8 cellular contexts compared by ENCODE assay signal in genomic region chr2:136238552-136239346, GRCh38.
DNase-seq lines count a peak whose midpoint lies in the region; ATAC-seq and TF ChIP-seq lines count a peak whose summit lies in the region.

No MANE protein-coding gene starts in this region.

- no peaks in the 10 kb centered on the region for H3K36me3 ChIP-seq in IMR-90 (ENCODE audit: control insufficient read depth, insufficient read depth, low read length)

- H3K27me3 ChIP-seq in IMR-90 (ENCODE audit: control insufficient read depth, insufficient read depth, low read length), result no peaks in the 10 kb centered on the region

- ATAC-seq in GM21529 (IDR thresholded peaks at IDR 0.05; ENCODE audit: unreplicated experiment) (peak; percentile 89), IMR-90 (ENCODE audit: low read depth) (no peak), sciatic nerve (peak; percentile 88)

- no peaks in the 10 kb centered on the region for H3K9me3 ChIP-seq in IMR-90 (ENCODE audit: control insufficient read depth, insufficient read depth, low read length)

- WGBS in IMR-90 (ENCODE audit: extremely low coverage in 2 of 2, insufficient read length in 1 of 2), 2 experiments, result 40% methylated on average over 1 of the region's 9 CpGs; no CpG with 5 or more reads in 1 of the 2 experiments

- in situ Hi-C loops in IMR-90 (cut with MboI; ENCODE audit: low sequenced_read_pairs), result no loop called here

- no peaks in the 10 kb centered on the region for H4K20me1 ChIP-seq in IMR-90 (ENCODE audit: insufficient read depth, low read length)

- POLR2A ChIA-PET in IMR-90 (lab: Charles Lee; ENCODE audit: unreplicated experiment), result no interaction called here

- TF ChIP-seq CTCF in IMR-90 (conservative IDR thresholded peaks at IDR 0.05; ENCODE audit: low read depth, low read length) (no peak), epithelial cell of proximal tubule (conservative IDR thresholded peaks at IDR 0.05; ENCODE audit: low read depth, low read length) (no peak)

- no peak for TF ChIP-seq POLR2A in IMR-90 (IDR thresholded peaks at IDR 0.05; ENCODE audit: low read depth, low read length)

- H3K14ac ChIP-seq in IMR-90 (replicated peaks; ENCODE audit: low read depth, low read length), result no peak overlapping the region

- CTCF ChIA-PET in IMR-90 (lab: Yijun Ruan, JAX), result interaction anchor here (0.6 kb wide), 1 partner anchor 14 kb away, joined by 6 read pairs; no protein-coding TSS in a partner anchor

- no peak overlapping the region for H3K9ac ChIP-seq in IMR-90 (ENCODE audit: low read depth, low read length)

- no peak overlapping the region for H2BK120ac ChIP-seq in IMR-90 (ENCODE audit: low read depth, low read length)

- no peak overlapping the region for H4K8ac ChIP-seq in IMR-90 (ENCODE audit: low read depth in 2 of 2, low read length in 2 of 2)

- H2AFZ ChIP-seq in IMR-90 (replicated peaks; ENCODE audit: low read length, poor library complexity), result no peak overlapping the region

- no peak overlapping the region for H2AK5ac ChIP-seq in IMR-90 (ENCODE audit: low read depth, low read length)

- no peak overlapping the region for H3K4me2 ChIP-seq in IMR-90 (ENCODE audit: low read depth, low read length)

- H3K4me3 ChIP-seq in IMR-90 (ENCODE audit: insufficient read depth, low read depth, low read length) (no peak overlapping the region), epithelial cell of proximal tubule (ENCODE audit: low read depth, low read length) (no peak overlapping the region)

- DNase-seq in EL (peak; percentile 49), IMR-90 (peak; percentile 4), epithelial cell of proximal tubule (ENCODE audit: low read depth) (peak; percentile 85), sciatic nerve (ENCODE audit: low spot score) (no peak), NCI-H510A treated with DMSO at 0.1 percent for 48 hours (lab: John Stamatoyannopoulos, UW) (no peak), HPDE6-E6E7 (ENCODE audit: extremely low spot score) (no peak)
- DNase-seq in activated CD4-positive, alpha-beta T cell treated with anti-CD3 and anti-CD28 coated beads for 48 hours, result peak; percentile 34

- H2AK9ac ChIP-seq in IMR-90 (replicated peaks; ENCODE audit: low read depth, low read length, poor library complexity), result no peak overlapping the region

- no peak overlapping the region for H3K18ac ChIP-seq in IMR-90 (ENCODE audit: low read depth, low read length)

- no peak overlapping the region for H4K5ac ChIP-seq in IMR-90 (ENCODE audit: low read depth, low read length)

- intact Hi-C loops in IMR-90 (cut with micrococcal nuclease), result no loop called here
- intact Hi-C loops in sciatic nerve (cut with DNase I), result no loop called here

- H2BK15ac ChIP-seq in IMR-90 (ENCODE audit: low read depth, low read length), result no peak overlapping the region

- H2BK20ac ChIP-seq in IMR-90 (ENCODE audit: low read depth, low read length), result no peak overlapping the region

- H3K27ac ChIP-seq in IMR-90 (ENCODE audit: insufficient read depth, low read length), result no peak overlapping the region

- no peaks in the 10 kb centered on the region for H3K9me1 ChIP-seq in IMR-90 (ENCODE audit: insufficient read depth, low read length)

- no peaks in the 10 kb centered on the region for H3K79me1 ChIP-seq in IMR-90 (ENCODE audit: low read depth in 1 of 2, low read length in 2 of 2)

- H3K4ac ChIP-seq in IMR-90 (ENCODE audit: low read depth, low read length), result no peak overlapping the region

- H2BK5ac ChIP-seq in IMR-90 (ENCODE audit: low read depth, low read length, poor library complexity, severe bottlenecking), result no peak overlapping the region

- H3K56ac ChIP-seq in IMR-90 (ENCODE audit: extremely low read depth, insufficient read depth, low read length), result no peak overlapping the region

- dilution Hi-C loops in IMR-90 (cut with HindIII; ENCODE audit: low sequenced_read_pairs, unreplicated experiment), result no loop called here

- BruUV-seq in IMR-90 (replicated peaks; lab: Mats Ljungman, UMichigan), result no TSS peak

- no peak overlapping the region for H3K23ac ChIP-seq in IMR-90 (ENCODE audit: low read depth, low read length)

- no peak overlapping the region for H4K91ac ChIP-seq in IMR-90 (ENCODE audit: insufficient read depth, low read depth, low read length)

- no peak for TF ChIP-seq RAD21 in IMR-90 (IDR thresholded peaks at IDR 0.05; ENCODE audit: low read length)

- H3K4me1 ChIP-seq in IMR-90 (ENCODE audit: control insufficient read depth, insufficient read depth, low read length), result no peaks in the 10 kb centered on the region

TF ChIP-seq in IMR-90, 13 proteins besides CTCF, POLR2A, EP300 and RAD21:
- no peak for TF ChIP-seq SMC3 (IDR thresholded peaks at IDR 0.05; ENCODE audit: low read depth, low read length)
- TF ChIP-seq MXI1 (IDR thresholded peaks at IDR 0.05; ENCODE audit: borderline replicate concordance, low read depth, low read length), result no peak
- no peak for TF ChIP-seq RCOR1 (IDR thresholded peaks at IDR 0.05; ENCODE audit: insufficient replicate concordance, low read length)
- no peak for TF ChIP-seq RFX5 (IDR thresholded peaks at IDR 0.05; ENCODE audit: low read depth, low read length)
- TF ChIP-seq FOS (IDR thresholded peaks at IDR 0.05; ENCODE audit: low read depth, low read length), result no peak
- TF ChIP-seq CHD1 (IDR thresholded peaks at IDR 0.05; ENCODE audit: low read depth, low read length), result no peak
- TF ChIP-seq CEBPB (IDR thresholded peaks at IDR 0.05; ENCODE audit: low read depth, low read length), result no peak
- TF ChIP-seq MAZ (IDR thresholded peaks at IDR 0.05; ENCODE audit: borderline replicate concordance, low read depth, low read length), result no peak
- TF ChIP-seq ELK1 (IDR thresholded peaks at IDR 0.05; ENCODE audit: borderline replicate concordance, low read depth, low read length), result no peak
- no peak for TF ChIP-seq USF2 (IDR thresholded peaks at IDR 0.05; ENCODE audit: low read depth, low read length)
- TF ChIP-seq NFE2L2 (IDR thresholded peaks at IDR 0.05; ENCODE audit: low read depth, low read length), result no peak
- TF ChIP-seq BHLHE40 (IDR thresholded peaks at IDR 0.05; ENCODE audit: low read depth, low read length), result no peak
- no peak for TF ChIP-seq MAFK (IDR thresholded peaks at IDR 0.05; ENCODE audit: low read depth, low read length)

Comparison
In these comparisons a context has a peak if more than half of its experiments do, and no peak if none do; other contexts are left out.
1. DNase-seq: peak in EL (single experiment), IMR-90 (single experiment), activated CD4-positive, alpha-beta T cell treated with anti-CD3 and anti-CD28 coated beads for 48 hours (single experiment) and epithelial cell of proximal tubule (single experiment); none in sciatic nerve (single experiment), NCI-H510A treated with DMSO at 0.1 percent for 48 hours (single experiment) and HPDE6-E6E7 (single experiment).